ENCODE assay signal across 29 cellular contexts in the genomic region with DNA sequence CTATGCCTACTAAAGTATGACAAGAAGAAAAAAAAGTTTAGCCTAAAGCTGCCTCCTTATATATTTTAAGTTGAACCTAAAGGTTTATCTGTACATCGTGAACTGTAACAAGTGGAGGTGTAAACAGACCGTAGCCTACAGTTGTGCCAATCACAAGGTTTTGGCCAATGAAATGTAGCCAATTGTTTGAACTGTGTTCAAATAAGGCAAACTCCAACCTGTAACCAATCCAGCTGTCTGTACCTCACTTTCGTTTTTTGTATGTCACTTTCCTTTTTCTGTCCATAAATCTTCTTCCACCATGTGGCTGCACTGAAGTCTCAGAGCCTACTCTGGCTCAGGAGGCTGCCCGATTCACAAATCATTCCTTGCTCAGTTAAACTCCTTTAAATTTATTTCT.
"Had no signal": no experiment of that assay in that cellular context is flagged by ENCODE, and none has a peak within 500 bp of the region (broad histone marks: within the 10 kb centered on the region; RNA-seq: fewer than 3 reads in every experiment).

No MANE protein-coding gene starts in this region.

- FAIRE-seq: bronchial epithelial cell, TTC549 had no signal

- ATAC-seq: activated CD4-positive, alpha-beta T cell treated with anti-CD3 and anti-CD28 coated beads for 36 hours; activated CD4-positive, CD25-positive, alpha-beta regulatory T cell treated with anti-CD3 and anti-CD28 coated beads, Interleukin-2, amount 50 U/mL, for 24 hours; activated naive CD8-positive, alpha-beta T cell treated with anti-CD3 and anti-CD28 coated beads, Interleukin-2, amount 50 U/mL, for 24 hours; PC-3; WTC11 had no signal

- H3K9ac ChIP-seq: SK-N-SH had no signal

- H3K4me1 ChIP-seq: Peyer's patch, SJSA1 had no signal

- H3K27me3 ChIP-seq: Peyer's patch, SJSA1 had no signal

- H3K27ac ChIP-seq: Peyer's patch, SJSA1 had no signal

- H3K4me3 ChIP-seq: Peyer's patch, SJSA1 had no signal

- H3K9me3 ChIP-seq: Peyer's patch, SJSA1, SK-N-SH had no signal

- H3K36me3 ChIP-seq: Peyer's patch, SJSA1 had no signal

- H3K4me2 ChIP-seq: SK-N-SH had no signal

- DNase-seq: activated CD4-positive, alpha-beta memory T cell treated with anti-CD3 and anti-CD28 coated beads for 36 hours; activated CD4-positive, alpha-beta T cell treated with anti-CD3 and anti-CD28 coated beads for 36 hours; activated CD4-positive, alpha-beta T cell treated with anti-CD3 and anti-CD28 coated beads, Interleukin-2, amount 10 ng/mL, durations not matched to agents 7 days and 5 days; activated CD8-positive, alpha-beta memory T cell treated with anti-CD3 and anti-CD28 coated beads, Interleukin-2, amount 50 U/mL, for 4 hours; activated effector memory CD4-positive, alpha-beta T cell treated with Interleukin-2 at 50 U/mL for 16 hours; activated naive CD4-positive, alpha-beta T cell treated with anti-CD3 and anti-CD28 coated beads, Interleukin-2, amount 10 ng/mL, durations not matched to agents 7 days and 5 days; activated naive CD8-positive, alpha-beta T cell treated with anti-CD3 and anti-CD28 coated beads, Interleukin-2, amount 50 U/mL, for 24 hours; activated T-cell treated with anti-CD3 and anti-CD28 coated beads for 4 hours; activated T-cell treated with anti-CD3 and anti-CD28 coated beads, Interleukin-2, amount 50 U/mL, for 48 hours; anterior cingulate cortex; caudate nucleus; cerebellar nuclear complex; MV-4-11; NCI-H1092; NCI-H1436 treated with DMSO at 0.1 percent for 48 hours; NCI-H1694 treated with DMSO at 0.1 percent for 48 hours; NCI-H2029; NCI-H345; NCI-H524 treated with DMSO at 0.1 percent for 48 hours; PC-3; Peyer's patch; RPMI8226; SHP77 treated with DMSO at 0.1 percent for 48 hours; SK-N-SH had no signal
